Comparison of ENCODE assay signal across 23 cellular contexts in genomic region chr9:16925426-16925825, GRCh38. TPM values are rescaled to one million over a fixed set of nuclear protein-coding genes. Genes with fewer than 3 reads are reported as not detected.
DNase-seq lines count a peak whose midpoint lies in the region; ATAC-seq, FAIRE-seq and TF ChIP-seq lines count a peak whose summit lies in the region.
"Had no signal": no experiment of that assay in that cellular context is flagged by ENCODE, and none has a peak within 500 bp of the region (broad histone marks: within the 10 kb centered on the region; RNA-seq: fewer than 3 reads in every experiment).

No MANE protein-coding gene starts in this region.

- H3K27me3 Mint-ChIP-seq in endodermal cell (ENCODE audit: insufficient read depth): peaks cover 25% of the 10 kb centered on the region
- H3K27me3 Mint-ChIP-seq: B cell; CD4-positive, CD25-positive, alpha-beta regulatory T cell had no signal

- H3K4me1 ChIP-seq in tibial artery: no peaks in the 10 kb centered on the region
- no peaks in the 10 kb centered on the region for H3K4me1 ChIP-seq in endodermal cell (ENCODE audit: control insufficient read depth, insufficient read depth, low read length)

- H3K27ac ChIP-seq in tibial artery: no peak overlapping the region
- H3K27ac ChIP-seq in endodermal cell (ENCODE audit: low read depth, low read length): no peak overlapping the region

- H3K27ac Mint-ChIP-seq in endodermal cell: no peak overlapping the region
- H3K27ac Mint-ChIP-seq: B cell; CD4-positive, CD25-positive, alpha-beta regulatory T cell; GM23338 had no signal

- peak; percentile 73 for DNase-seq in EH (ENCODE audit: low read depth)
- peak; percentile 15 for DNase-seq in astrocyte of the hippocampus (ENCODE audit: low read depth, low spot score)
- peak; percentile 49 for DNase-seq in fibroblast of gingiva (ENCODE audit: low read depth)
- DNase-seq in iris pigment epithelial cell (ENCODE audit: low read depth): peak; percentile 59
- no peak for DNase-seq in tibial artery
- DNase-seq in endodermal cell: no peak
- no peak for DNase-seq in GM12891 (ENCODE audit: insufficient read length, low spot score)
- DNase-seq: CD4-positive, CD25-positive, alpha-beta regulatory T cell; COR-L47; KBM-7; NCI-H1105 treated with DMSO at 0.1 percent for 48 hours; NCI-H1694; NCI-H2227 treated with DMSO at 0.1 percent for 48 hours; NCI-H524; PC-3; RPMI8226; SHP77 treated with DMSO at 0.1 percent for 48 hours; SK-N-SH had no signal

- H3K36me3 Mint-ChIP-seq in endodermal cell (ENCODE audit: low read depth): peaks cover 2% of the 10 kb centered on the region
- H3K36me3 Mint-ChIP-seq: CD4-positive, CD25-positive, alpha-beta regulatory T cell had no signal

- H3K9me3 ChIP-seq in tibial artery: no peaks in the 10 kb centered on the region
- peaks cover 9% of the 10 kb centered on the region for H3K9me3 ChIP-seq in endodermal cell (ENCODE audit: control insufficient read depth, low read length)
- H3K9me3 ChIP-seq: SK-N-SH had no signal

- H3K36me3 ChIP-seq in tibial artery (no peaks in the 10 kb centered on the region), endodermal cell (ENCODE audit: control insufficient read depth, insufficient read depth, low read length) (no peaks in the 10 kb centered on the region)

- H3K27me3 ChIP-seq in tibial artery: no peaks in the 10 kb centered on the region
- no peaks in the 10 kb centered on the region for H3K27me3 ChIP-seq in endodermal cell (ENCODE audit: control insufficient read depth, insufficient read depth, low read length, poor library complexity, severe bottlenecking)

- TF ChIP-seq POLR2A in GM12891 (IDR thresholded peaks at IDR 0.05; ENCODE audit: low read depth, low read length): no peak

- intact Hi-C loops in tibial artery (cut with DNase I; ENCODE audit: low total_unique reads): no loop called here

- 89% methylated on average over 1 of the region's 1 CpG; no CpG with 5 or more reads in 1 of the 2 experiments for WGBS in endodermal cell (ENCODE audit: insufficient coverage in 1 of 2, insufficient read length in 1 of 2), 2 experiments

- no peak for FAIRE-seq in GM12891 (lab: Jason Lieb, UNC)
- FAIRE-seq: GM12878 had no signal

- H3K4me3 Mint-ChIP-seq in endodermal cell: no peak overlapping the region
- H3K4me3 Mint-ChIP-seq: B cell; CD4-positive, CD25-positive, alpha-beta regulatory T cell; GM23338 had no signal

- TF ChIP-seq CTCF in tibial artery (IDR thresholded peaks at IDR 0.05): no peak
- no peak for TF ChIP-seq CTCF in endodermal cell (conservative IDR thresholded peaks at IDR 0.05)

- ATAC-seq in GM18861 (IDR thresholded peaks at IDR 0.05; ENCODE audit: unreplicated experiment): no peak
- ATAC-seq: GM12878, GM23338, HCT116, PC-3 had no signal

- H3K4me1 Mint-ChIP-seq in endodermal cell: peaks cover 2% of the 10 kb centered on the region
- H3K4me1 Mint-ChIP-seq: B cell; CD4-positive, CD25-positive, alpha-beta regulatory T cell; GM23338 had no signal

- H3K9ac ChIP-seq in endodermal cell (ENCODE audit: extremely low read depth, low read length, poor library complexity, severe bottlenecking): no peak overlapping the region
- H3K9ac ChIP-seq: SK-N-SH had no signal

- H3K4me3 ChIP-seq in tibial artery: no peak overlapping the region
- no peak overlapping the region for H3K4me3 ChIP-seq in endodermal cell (ENCODE audit: low read length)
- H3K4me3 ChIP-seq: GM12878, GM23338 had no signal

- peaks cover 38% of the 10 kb centered on the region for H3K9me3 Mint-ChIP-seq in endodermal cell

TF ChIP-seq in GM12891, 5 proteins besides CTCF, POLR2A, EP300 and RAD21:
- no peak for TF ChIP-seq PAX5 (IDR thresholded peaks at IDR 0.05; ENCODE audit: insufficient read depth, low read length, severe bottlenecking)
- TF ChIP-seq SPI1 (IDR thresholded peaks at IDR 0.05; ENCODE audit: low read depth, low read length): no peak
- no peak for TF ChIP-seq POLR2AphosphoS5 (IDR thresholded peaks at IDR 0.05; ENCODE audit: low read depth, low read length)

RNA-seq across cellular contexts. Expression of gene BNC2, which starts 55.0 kb away (rescaled TPM):
- 10 to 100 TPM in 1 of 2 donors, 1 to 10 TPM in 1; 3.0 to 10.5 TPM for total RNA-seq in endodermal cell
- polyA plus RNA-seq in endodermal cell (2013, experiment 1 of 2): 8.1 TPM
- polyA plus RNA-seq in endodermal cell (2013, experiment 2 of 2): 8.7 TPM
- 0.05 TPM for polyA plus RNA-seq in GM12891 (2012; ENCODE audit: low read depth, missing spikeins)
- total RNA-seq: B cell; CD4-positive, CD25-positive, alpha-beta regulatory T cell had no signal
- polyA plus RNA-seq: CD4-positive, CD25-positive, alpha-beta regulatory T cell had no signal

Comparison
In these comparisons a context has a peak if more than half of its experiments do, and no peak if none do; other contexts are left out.
1. DNase-seq: peak in EH (single experiment), astrocyte of the hippocampus (single experiment), fibroblast of gingiva (single experiment) and iris pigment epithelial cell (single experiment); none in tibial artery (0 of 2), endodermal cell (single experiment) and GM12891 (single experiment).